In genomic region chrX:130176354-130176776, GRCh38 we compare ENCODE assay signal across 9 cellular contexts. TPM values are rescaled to one million over a fixed set of nuclear protein-coding genes. Genes with fewer than 3 reads are reported as not detected.
DNase-seq lines count a peak whose midpoint lies in the region; ATAC-seq and TF ChIP-seq lines count a peak whose summit lies in the region.
"Had no signal": no experiment of that assay in that cellular context is flagged by ENCODE, and none has a peak within 500 bp of the region (broad histone marks: within the 10 kb centered on the region; RNA-seq: fewer than 3 reads in every experiment).

No MANE protein-coding gene starts in this region.

- no peaks in the 10 kb centered on the region for H3K27me3 Mint-ChIP-seq in CD4-positive, alpha-beta T cell
- no peaks in the 10 kb centered on the region for H3K27me3 Mint-ChIP-seq in activated B cell treated with CpG ODN at 0.5 μM for 24 hours

- peak overlapping the region; percentile 29 for H3K27ac ChIP-seq in CD4-positive, alpha-beta T cell (ENCODE audit: low read depth, low read length)
- H3K27ac ChIP-seq in SJCRH30, result no peak overlapping the region
- H3K27ac ChIP-seq: SK-N-MC had no signal

- no peaks in the 10 kb centered on the region for H3K4me1 ChIP-seq in SJCRH30

- no peaks in the 10 kb centered on the region for H3K9me3 Mint-ChIP-seq in CD4-positive, alpha-beta T cell
- H3K9me3 Mint-ChIP-seq in activated B cell treated with CpG ODN at 0.5 μM for 24 hours, result no peaks in the 10 kb centered on the region

- H3K9me3 ChIP-seq in CD4-positive, alpha-beta T cell (ENCODE audit: control insufficient read depth, low read length), result no peaks in the 10 kb centered on the region
- H3K9me3 ChIP-seq in SJCRH30 (replicated peaks), result no peaks in the 10 kb centered on the region

- no peak for ATAC-seq in CD4-positive, alpha-beta T cell (ENCODE audit: poor library complexity)
- ATAC-seq in HG03060 (IDR thresholded peaks at IDR 0.05; ENCODE audit: low read depth, unreplicated experiment), result peak; percentile 76
- ATAC-seq in activated B cell treated with CpG ODN at 0.5 μM for 24 hours (ENCODE audit: low read depth), result peak; percentile 79

- peaks cover 58% of the 10 kb centered on the region for H3K4me1 Mint-ChIP-seq in CD4-positive, alpha-beta T cell (ENCODE audit: low read depth)
- peaks cover 59% of the 10 kb centered on the region for H3K4me1 Mint-ChIP-seq in activated B cell treated with CpG ODN at 0.5 μM for 24 hours

- peak overlapping the region; percentile 81 for H3K27ac Mint-ChIP-seq in CD4-positive, alpha-beta T cell
- H3K27ac Mint-ChIP-seq in activated B cell treated with CpG ODN at 0.5 μM for 24 hours, result peak overlapping the region; percentile 85

- DNase-seq in CD4-positive, alpha-beta T cell, result no peak
- DNase-seq in activated B cell treated with CpG ODN at 0.5 μM for 24 hours (no peak), SK-N-DZ (ENCODE audit: low spot score) (no peak), ecto neural progenitor cell (ENCODE audit: low spot score) (no peak), SJCRH30 (no peak), SIG-M5 treated with dmso at 0.1 percent for 504 hours (lab: John Stamatoyannopoulos, UW; ENCODE audit: unreplicated experiment) (no peak)

- peaks cover 37% of the 10 kb centered on the region for H3K36me3 Mint-ChIP-seq in CD4-positive, alpha-beta T cell (ENCODE audit: low read depth)
- peaks cover 5% of the 10 kb centered on the region for H3K36me3 Mint-ChIP-seq in activated B cell treated with CpG ODN at 0.5 μM for 24 hours (ENCODE audit: low read depth)

- H3K4me3 Mint-ChIP-seq in CD4-positive, alpha-beta T cell, result peak overlapping the region; percentile 65
- H3K4me3 Mint-ChIP-seq in activated B cell treated with CpG ODN at 0.5 μM for 24 hours, result no peak overlapping the region

- no peaks in the 10 kb centered on the region for H3K36me3 ChIP-seq in SJCRH30

- CTCF ChIA-PET in CD4-positive, alpha-beta T cell (lab: Charles Lee), result no interaction called here
- CTCF ChIA-PET in activated B cell treated with CpG ODN at 0.5 μM for 24 hours (lab: Charles Lee), result interaction anchor here (1.0 to 2.1 kb wide), 4 partner anchors 11 to 115 kb away, joined by 3 to 12 read pairs (median 4); partner anchors contain the start of gene AIFM1

- H3K27me3 ChIP-seq in CD4-positive, alpha-beta T cell (ENCODE audit: control insufficient read depth, insufficient read depth, low read length), result no peaks in the 10 kb centered on the region
- H3K27me3 ChIP-seq in SJCRH30, result no peaks in the 10 kb centered on the region

- peak; percentile 27 for TF ChIP-seq POLR2A in GM19193 (IDR thresholded peaks at IDR 0.05; ENCODE audit: extremely low read depth, insufficient read depth, insufficient read length)

- POLR2A ChIA-PET in CD4-positive, alpha-beta T cell (lab: Charles Lee), result interaction anchor here (1.5 kb wide), 1 partner anchor 95 kb away, joined by 5 read pairs; no protein-coding TSS in a partner anchor
- POLR2A ChIA-PET in activated B cell treated with CpG ODN at 0.5 μM for 24 hours (lab: Charles Lee), result interaction anchor here (0.6 to 3.3 kb wide), 5 partner anchors 10 to 96 kb away, joined by 3 to 15 read pairs (median 4); partner anchors contain the start of gene AIFM1

- no peak for TF ChIP-seq CTCF in CD4-positive, alpha-beta T cell (IDR thresholded peaks at IDR 0.05)
- TF ChIP-seq CTCF in activated B cell treated with CpG ODN at 0.5 μM for 24 hours (IDR thresholded peaks at IDR 0.05), result no peak

- intact Hi-C loops in CD4-positive, alpha-beta T cell (cut with DNase I, micrococcal nuclease), result no loop called here
- intact Hi-C loops in activated B cell treated with CpG ODN at 0.5 μM for 24 hours (cut with micrococcal nuclease), result loop anchor here (1.0 kb wide), 1 partner anchor 11 kb away; the partner anchor contains the start of gene AIFM1

- no peak overlapping the region for H3K4me3 ChIP-seq in SJCRH30
- H3K4me3 ChIP-seq: SK-N-MC had no signal

RNA-seq across cellular contexts. Expression of gene RAB33A, which starts 4.6 kb away (rescaled TPM):
- 10 to 100 TPM; 14.4 to 14.8 TPM for total RNA-seq in CD4-positive, alpha-beta T cell
- 6.9 and 8.0 TPM in 2 replicates for total RNA-seq in activated B cell treated with CpG ODN at 0.5 μM for 24 hours
- 27.6 and 28.8 TPM in 2 replicates for polyA plus RNA-seq in SK-N-DZ (2014; cell fraction: cytosol; rRNA removed)
- 16.1 and 28.2 TPM in 2 replicates for polyA plus RNA-seq in SK-N-DZ (2014; cell fraction: nucleus; rRNA removed)
- 0.34 TPM in 1 of 2 replicates, not detected in the other for total RNA-seq in SJCRH30 (2014; rRNA removed; shearing (Covaris generic))

RNA-seq across cellular contexts. Expression of gene AIFM1, which starts 10.7 kb away (rescaled TPM):
- total RNA-seq in CD4-positive, alpha-beta T cell, result 1 to 10 TPM; 6.1 to 6.4 TPM
- 30.8 and 34.3 TPM in 2 replicates for total RNA-seq in activated B cell treated with CpG ODN at 0.5 μM for 24 hours
- polyA plus RNA-seq in SK-N-DZ (2014; cell fraction: cytosol; rRNA removed), result 29.8 and 31.4 TPM in 2 replicates
- 26.0 and 29.0 TPM in 2 replicates for polyA plus RNA-seq in SK-N-DZ (2014; cell fraction: nucleus; rRNA removed)
- 42.9 and 46.9 TPM in 2 replicates for total RNA-seq in SJCRH30 (2014; rRNA removed; shearing (Covaris generic))
